Comparison of ENCODE assay signal across 8 cellular contexts in genomic region chr12:42590324-42590934, GRCh38. TPM values are rescaled to one million over a fixed set of nuclear protein-coding genes. Genes with fewer than 3 reads are reported as not detected.
A peak's percentile ranks its signal among the peaks of the same experiment; 100 is the strongest.
DNase-seq lines count a peak whose midpoint lies in the region; TF ChIP-seq lines count a peak whose summit lies in the region.

No MANE protein-coding gene starts in this region.

- no peaks in the 10 kb centered on the region for H3K9me3 ChIP-seq in BE2C
- H3K9me3 ChIP-seq in parathyroid adenoma (ENCODE audit: control insufficient read depth, low read length): no peaks in the 10 kb centered on the region

- peaks cover 9% of the 10 kb centered on the region for H3K36me3 ChIP-seq in BE2C
- H3K36me3 ChIP-seq in parathyroid adenoma (ENCODE audit: control insufficient read depth, insufficient read depth, low read length): no peaks in the 10 kb centered on the region

- DNase-seq in BE2C (peak; percentile 44), HK-2 (ENCODE audit: unreplicated experiment) (peak; percentile 25), glutamatergic neuron (peak; percentile 22), GM19238 (ENCODE audit: insufficient read length, low spot score) (no peak), NCI-H446 treated with DMSO at 0.1 percent for 48 hours (lab: John Stamatoyannopoulos, UW) (no peak)
- DNase-seq in activated CD4-positive, alpha-beta memory T cell treated with anti-CD3 and anti-CD28 coated beads for 36 hours: peak; percentile 11
- no peak for DNase-seq in activated effector memory CD4-positive, alpha-beta T cell treated with anti-CD3 and anti-CD28 coated beads, Interleukin-2, amount 50 U/mL, for 16 hours

- no peaks in the 10 kb centered on the region for H3K27me3 ChIP-seq in BE2C
- no peaks in the 10 kb centered on the region for H3K27me3 ChIP-seq in parathyroid adenoma (ENCODE audit: control insufficient read depth, insufficient read depth, low read length)

- peaks cover 15% of the 10 kb centered on the region for H3K4me1 Mint-ChIP-seq in activated CD4-positive, alpha-beta memory T cell treated with anti-CD3 and anti-CD28 coated beads for 36 hours (ENCODE audit: low read depth)
- H3K4me1 Mint-ChIP-seq in glutamatergic neuron (ENCODE audit: low read depth, unreplicated experiment): peaks cover 15% of the 10 kb centered on the region

- H3K36me3 Mint-ChIP-seq in activated CD4-positive, alpha-beta memory T cell treated with anti-CD3 and anti-CD28 coated beads for 36 hours: no peaks in the 10 kb centered on the region
- H3K36me3 Mint-ChIP-seq in glutamatergic neuron (ENCODE audit: unreplicated experiment): no peaks in the 10 kb centered on the region

- TF ChIP-seq CTCF in BE2C (IDR thresholded peaks at IDR 0.05; ENCODE audit: low read depth, low read length) (0 out of 2 replicates have a peak, but pooled peaks have one; percentile 24), glutamatergic neuron (IDR thresholded peaks at IDR 0.05; ENCODE audit: partially characterized antibody, unreplicated experiment) (no peak), parathyroid adenoma (IDR thresholded peaks at IDR 0.05) (no peak)

- POLR2A ChIA-PET in activated CD4-positive, alpha-beta memory T cell treated with anti-CD3 and anti-CD28 coated beads for 36 hours (lab: Charles Lee): no interaction called here

- H3K4me3 ChIP-seq in BE2C (ENCODE audit: low read depth, low read length) (peak overlapping the region; percentile 93), parathyroid adenoma (ENCODE audit: low read depth, low read length) (peak overlapping the region; percentile 44)

- H3K4me1 ChIP-seq in BE2C: peaks cover 14% of the 10 kb centered on the region
- peaks cover 3% of the 10 kb centered on the region for H3K4me1 ChIP-seq in parathyroid adenoma

- H3K79me2 ChIP-seq in parathyroid adenoma: no peaks in the 10 kb centered on the region

- H3K27ac Mint-ChIP-seq in activated CD4-positive, alpha-beta memory T cell treated with anti-CD3 and anti-CD28 coated beads for 36 hours: no peak overlapping the region
- peak overlapping the region; percentile 59 for H3K27ac Mint-ChIP-seq in glutamatergic neuron (ENCODE audit: unreplicated experiment)

- CTCF ChIA-PET in activated CD4-positive, alpha-beta memory T cell treated with anti-CD3 and anti-CD28 coated beads for 36 hours (lab: Charles Lee): no interaction called here

- no peaks in the 10 kb centered on the region for H3K9me3 Mint-ChIP-seq in activated CD4-positive, alpha-beta memory T cell treated with anti-CD3 and anti-CD28 coated beads for 36 hours
- H3K9me3 Mint-ChIP-seq in glutamatergic neuron (ENCODE audit: unreplicated experiment): peaks cover 15% of the 10 kb centered on the region

- H3K4me2 ChIP-seq in parathyroid adenoma (ENCODE audit: low read length): peak overlapping the region; percentile 72

- H3K4me3 Mint-ChIP-seq in activated CD4-positive, alpha-beta memory T cell treated with anti-CD3 and anti-CD28 coated beads for 36 hours: peak overlapping the region; percentile 62
- H3K4me3 Mint-ChIP-seq in glutamatergic neuron (ENCODE audit: unreplicated experiment): peak overlapping the region; percentile 90

- peaks cover 47% of the 10 kb centered on the region for H3K27me3 Mint-ChIP-seq in activated CD4-positive, alpha-beta memory T cell treated with anti-CD3 and anti-CD28 coated beads for 36 hours
- peaks cover 10% of the 10 kb centered on the region for H3K27me3 Mint-ChIP-seq in glutamatergic neuron (ENCODE audit: unreplicated experiment)

- intact Hi-C loops in activated CD4-positive, alpha-beta memory T cell treated with anti-CD3 and anti-CD28 coated beads for 36 hours (cut with micrococcal nuclease): no loop called here

- H3K9ac ChIP-seq in parathyroid adenoma: no peak overlapping the region

- peak overlapping the region; percentile 76 for H2AFZ ChIP-seq in parathyroid adenoma

- H3K27ac ChIP-seq in parathyroid adenoma: no peak overlapping the region

RNA-seq across cellular contexts. Expression of gene PRICKLE1, which starts 0.9 kb away (rescaled TPM):
- polyA plus RNA-seq in BE2C (2012; ENCODE audit: insufficient read depth, insufficient read length, low read depth): 14.5 TPM
- not detected for total RNA-seq in activated CD4-positive, alpha-beta memory T cell treated with anti-CD3 and anti-CD28 coated beads for 36 hours
- total RNA-seq in glutamatergic neuron (ENCODE audit: unreplicated experiment): 6.4 TPM

Comparison
In these comparisons a context has a peak if more than half of its experiments do, and no peak if none do; other contexts are left out.
1. DNase-seq: peak in BE2C (single experiment), HK-2 (single experiment), activated CD4-positive, alpha-beta memory T cell treated with anti-CD3 and anti-CD28 coated beads for 36 hours (single experiment) and glutamatergic neuron (single experiment); none in GM19238 (single experiment), NCI-H446 treated with DMSO at 0.1 percent for 48 hours (single experiment) and activated effector memory CD4-positive, alpha-beta T cell treated with anti-CD3 and anti-CD28 coated beads, Interleukin-2, amount 50 U/mL, for 16 hours (single experiment).